8 cellular contexts compared by ENCODE assay signal in the genomic region with DNA sequence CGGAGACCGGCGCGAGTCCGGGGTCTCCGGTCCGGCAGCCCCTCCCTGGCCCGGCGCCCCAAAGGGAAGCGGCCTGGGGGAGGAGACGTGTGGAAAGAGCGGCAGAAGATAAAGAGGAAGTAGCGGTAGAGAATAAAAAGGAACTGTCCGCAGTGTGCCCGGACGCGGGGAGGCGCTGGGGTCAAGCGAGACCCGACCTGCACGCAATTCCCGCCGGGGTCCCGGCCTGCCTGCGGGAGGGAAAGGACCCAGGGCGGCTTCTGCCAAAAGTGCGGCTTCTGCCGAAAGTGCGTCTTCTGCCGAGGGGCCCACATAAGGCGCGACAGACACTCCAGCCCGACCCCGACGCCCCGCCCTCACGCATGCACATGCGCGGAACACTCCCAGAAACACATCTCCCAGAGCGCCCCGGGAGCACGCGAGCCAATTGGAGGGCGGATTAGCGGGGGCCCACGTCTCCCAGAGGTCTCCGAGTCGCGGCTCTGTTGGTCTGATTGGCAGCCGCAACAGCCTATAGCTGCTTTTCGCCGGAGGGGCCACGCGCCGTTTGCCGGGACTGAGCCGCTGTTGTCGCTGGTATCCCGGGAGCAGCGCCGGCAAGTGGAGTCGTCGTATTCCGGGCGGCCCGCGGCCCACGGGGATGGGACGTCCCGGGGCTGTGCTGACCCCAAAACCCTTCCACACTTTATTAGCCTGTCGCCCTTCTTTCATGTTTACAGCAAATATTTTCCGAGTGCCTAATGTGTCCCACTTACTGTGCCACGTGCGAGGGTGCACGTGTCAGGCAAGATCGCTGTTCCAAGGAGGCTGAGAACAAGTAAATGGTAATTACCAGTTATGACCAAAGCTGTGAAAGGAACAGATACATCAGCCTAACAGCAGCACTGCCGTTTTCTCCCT.
DNase-seq lines count a peak whose midpoint lies in the region; ATAC-seq and TF ChIP-seq lines count a peak whose summit lies in the region.

No MANE protein-coding gene starts in this region.

- peaks cover 61% of the 10 kb centered on the region for H3K9me3 Mint-ChIP-seq in nephron progenitor cell
- H3K9me3 Mint-ChIP-seq in stimulated activated naive CD8-positive, alpha-beta T cell treated with anti-CD3 and anti-CD28 coated beads, Interleukin-15, amount 100 ng/mL, for 72 hours: peaks cover 0 to 4% of the 10 kb centered on the region in 2 donors

- H3K4me3 ChIP-seq in fibroblast of pulmonary artery (replicated peaks; ENCODE audit: low read depth, low read length): peak overlapping the region; percentile 87

- H3K27ac Mint-ChIP-seq in nephron progenitor cell: peak overlapping the region; percentile 32
- peak overlapping the region; percentile 94 to 97 for H3K27ac Mint-ChIP-seq in stimulated activated naive CD8-positive, alpha-beta T cell treated with anti-CD3 and anti-CD28 coated beads, Interleukin-15, amount 100 ng/mL, for 72 hours

- no peaks in the 10 kb centered on the region for H3K36me3 Mint-ChIP-seq in nephron progenitor cell (ENCODE audit: low read depth)

- peak; percentile 91 for ATAC-seq in stimulated activated naive CD8-positive, alpha-beta T cell treated with anti-CD3 and anti-CD28 coated beads, Interleukin-15, amount 100 ng/mL, for 72 hours

- peaks cover 22% of the 10 kb centered on the region for H3K27me3 Mint-ChIP-seq in nephron progenitor cell (ENCODE audit: low read depth, poor library complexity)
- no peaks in the 10 kb centered on the region for H3K27me3 Mint-ChIP-seq in stimulated activated naive CD8-positive, alpha-beta T cell treated with anti-CD3 and anti-CD28 coated beads, Interleukin-15, amount 100 ng/mL, for 72 hours

- H3K4me3 Mint-ChIP-seq in nephron progenitor cell: peak overlapping the region; percentile 84
- H3K4me3 Mint-ChIP-seq in stimulated activated naive CD8-positive, alpha-beta T cell treated with anti-CD3 and anti-CD28 coated beads, Interleukin-15, amount 100 ng/mL, for 72 hours: peak overlapping the region; percentile 89 to 90

- DNase-seq in EL (peak; percentile 99), GOT3 (lab: John Stamatoyannopoulos, UW) (peak; percentile 93), RPMI8226 (peak; percentile 99), fibroblast of pulmonary artery (ENCODE audit: low read depth) (peak; percentile 98), nephron progenitor cell (peak; percentile 96)
- DNase-seq in activated T-helper 9 cell treated with anti-CD3 and anti-CD28 coated beads, Interleukin-2, amount 50 U/mL, for 16 hours (ENCODE audit: low read depth): peak; percentile 94
- DNase-seq in stimulated activated naive CD8-positive, alpha-beta T cell treated with anti-CD3 and anti-CD28 coated beads, Interleukin-15, amount 100 ng/mL, for 72 hours: peak; percentile 98 to 99

- TF ChIP-seq CTCF in LNCAP (IDR thresholded peaks at IDR 0.05) (peak; percentile 33; the same call in 1 of the 2 replicates), fibroblast of pulmonary artery (IDR thresholded peaks at IDR 0.05; ENCODE audit: low read length, missing control alignments) (peak; percentile 11), nephron progenitor cell (IDR thresholded peaks at IDR 0.05) (no peak)

- peaks cover 5% of the 10 kb centered on the region for H3K4me1 Mint-ChIP-seq in nephron progenitor cell
- peaks cover 40% of the 10 kb centered on the region for H3K4me1 Mint-ChIP-seq in stimulated activated naive CD8-positive, alpha-beta T cell treated with anti-CD3 and anti-CD28 coated beads, Interleukin-15, amount 100 ng/mL, for 72 hours

Comparison
In these comparisons a context has a peak if more than half of its experiments do, and no peak if none do; other contexts are left out.
1. Peak in every context shown above with its lines: DNase-seq, ATAC-seq and H3K4me3 ChIP-seq.